ENCODE assay signal across 1 cellular context in the genomic region with DNA sequence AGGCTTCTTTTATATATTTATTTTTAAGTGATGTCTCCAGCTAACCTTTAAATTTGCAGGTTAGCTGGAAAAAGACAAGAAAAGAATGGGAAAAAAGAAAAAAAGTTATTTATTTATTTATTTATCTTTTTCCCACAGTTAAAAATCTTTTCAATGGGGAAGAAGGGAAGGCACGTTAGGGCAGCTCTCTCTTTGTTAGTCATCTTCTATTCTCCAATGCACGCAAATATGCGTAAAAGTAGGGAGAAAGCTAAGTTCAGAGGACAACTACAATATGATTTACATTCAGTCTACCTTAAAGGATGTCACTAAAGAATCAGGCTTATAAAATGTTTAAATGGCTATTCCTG.
TF ChIP-seq lines count a peak whose summit lies in the region.

No MANE protein-coding gene starts in this region.

TF ChIP-seq in H1, 55 proteins besides CTCF, POLR2A, EP300 and RAD21:
- TF ChIP-seq, protein P1, sequence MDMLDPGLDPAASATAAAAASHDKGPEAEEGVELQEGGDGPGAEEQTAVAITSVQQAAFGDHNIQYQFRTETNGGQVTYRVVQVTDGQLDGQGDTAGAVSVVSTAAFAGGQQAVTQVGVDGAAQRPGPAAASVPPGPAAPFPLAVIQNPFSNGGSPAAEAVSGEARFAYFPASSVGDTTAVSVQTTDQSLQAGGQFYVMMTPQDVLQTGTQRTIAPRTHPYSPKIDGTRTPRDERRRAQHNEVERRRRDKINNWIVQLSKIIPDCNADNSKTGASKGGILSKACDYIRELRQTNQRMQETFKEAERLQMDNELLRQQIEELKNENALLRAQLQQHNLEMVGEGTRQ (IDR thresholded peaks at IDR 0.05; ENCODE audit: low read length), result no peak
- TF ChIP-seq SP1 (IDR thresholded peaks at IDR 0.05; ENCODE audit: low read depth, low read length), result no peak
- no peak for TF ChIP-seq BCL11A (IDR thresholded peaks at IDR 0.05; ENCODE audit: low read depth in 2 of 2, low read length in 2 of 2)
- TF ChIP-seq TAF7 (optimal IDR thresholded peaks at IDR 0.05; ENCODE audit: borderline replicate concordance, low read depth, low read length), result no peak
- TF ChIP-seq NRF1 (IDR thresholded peaks at IDR 0.05; ENCODE audit: low read depth, low read length), result no peak
- TF ChIP-seq NANOG (IDR thresholded peaks at IDR 0.05; ENCODE audit: insufficient read depth, low read depth, low read length, poor library complexity, severe bottlenecking), result no peak
- no peak for TF ChIP-seq RBBP5 (IDR thresholded peaks at IDR 0.05; ENCODE audit: borderline replicate concordance, low read depth, low read length)
- no peak for TF ChIP-seq RFX5 (IDR thresholded peaks at IDR 0.05; ENCODE audit: borderline replicate concordance, low read depth, low read length)
- TF ChIP-seq CEBPB (IDR thresholded peaks at IDR 0.05; ENCODE audit: low read depth, low read length), result no peak
- TF ChIP-seq, protein P2, sequence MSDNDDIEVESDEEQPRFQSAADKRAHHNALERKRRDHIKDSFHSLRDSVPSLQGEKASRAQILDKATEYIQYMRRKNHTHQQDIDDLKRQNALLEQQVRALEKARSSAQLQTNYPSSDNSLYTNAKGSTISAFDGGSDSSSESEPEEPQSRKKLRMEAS (IDR thresholded peaks at IDR 0.05), result no peak
- no peak for TF ChIP-seq ZNF274 (IDR thresholded peaks at IDR 0.05; ENCODE audit: borderline replicate concordance, extremely low read depth, low read length)
- no peak for TF ChIP-seq RXRA (IDR thresholded peaks at IDR 0.05; ENCODE audit: insufficient read depth, low read depth, low read length)
- no peak for TF ChIP-seq TCF12 (IDR thresholded peaks at IDR 0.05; ENCODE audit: low read depth, low read length)
- TF ChIP-seq CBX5 (IDR thresholded peaks at IDR 0.05; ENCODE audit: low read depth, low read length), result no peak
- TF ChIP-seq SP4 (IDR thresholded peaks at IDR 0.05; ENCODE audit: low read length), result no peak
